ENCODE assay signal across 20 cellular contexts in genomic region chr1:61491497-61491896, GRCh38.
A peak's percentile ranks its signal among the peaks of the same experiment; 100 is the strongest.
DNase-seq lines count a peak whose midpoint lies in the region; ATAC-seq and TF ChIP-seq lines count a peak whose summit lies in the region.
"Had no signal": no experiment of that assay in that cellular context is flagged by ENCODE, and none has a peak within 500 bp of the region (broad histone marks: within the 10 kb centered on the region; RNA-seq: fewer than 3 reads in every experiment).

No MANE protein-coding gene starts in this region.

- H3K4me1 ChIP-seq in left lung (no peaks in the 10 kb centered on the region), stomach smooth muscle (ENCODE audit: control insufficient read depth, insufficient read depth, low read length) (no peaks in the 10 kb centered on the region)
- H3K4me1 ChIP-seq: adrenal gland had no signal

- no peaks in the 10 kb centered on the region for H3K27me3 ChIP-seq in left lung
- no peaks in the 10 kb centered on the region for H3K27me3 ChIP-seq in stomach smooth muscle (ENCODE audit: control insufficient read depth in 1 of 2, insufficient read depth in 2 of 2, low read length in 2 of 2)
- H3K27me3 ChIP-seq: adrenal gland had no signal

- H3K4me1 Mint-ChIP-seq in T-cell: no peaks in the 10 kb centered on the region

- H3K36me3 ChIP-seq in left lung (no peaks in the 10 kb centered on the region), stomach smooth muscle (ENCODE audit: control insufficient read depth in 2 of 2, insufficient read depth in 2 of 2, low read length in 2 of 2) (no peaks in the 10 kb centered on the region)
- H3K36me3 ChIP-seq: adrenal gland had no signal

- H3K27me3 Mint-ChIP-seq in T-cell: no peaks in the 10 kb centered on the region
- H3K27me3 Mint-ChIP-seq: activated CD8-positive, alpha-beta T cell treated with anti-CD3 and anti-CD28 coated beads for 36 hours; effector memory CD8-positive, alpha-beta T cell had no signal

- ATAC-seq in left lung (peak; percentile 29), HG03565 (IDR thresholded peaks at IDR 0.05; ENCODE audit: unreplicated experiment) (no peak), T-cell (replicated peaks in 1 of 4) (no peak)
- ATAC-seq: activated CD8-positive, alpha-beta T cell treated with anti-CD3 and anti-CD28 coated beads for 36 hours; effector memory CD8-positive, alpha-beta T cell had no signal

- peak; percentile 10 for DNase-seq in LHCN-M2 (ENCODE audit: low read depth)
- peak; percentile 11 for DNase-seq in fibroblast of mammary gland (ENCODE audit: low read depth)
- DNase-seq in left lung: no peak
- DNase-seq in activated naive CD4-positive, alpha-beta T cell (lab: John Stamatoyannopoulos, UW): no peak
- DNase-seq in T-cell: no peak
- DNase-seq in NCI-H2029 (lab: John Stamatoyannopoulos, UW): no peak
- DNase-seq: activated CD8-positive, alpha-beta T cell treated with anti-CD3 and anti-CD28 coated beads for 36 hours; adrenal gland; effector memory CD8-positive, alpha-beta T cell; foreskin melanocyte; NCI-H1694; NCI-H510A; SHP77; stimulated activated CD4-positive, alpha-beta T cell treated with anti-CD3 and anti-CD28 coated beads, Interleukin-1b, Interleukin-23, amount 100 ng/mL, for 48 hours had no signal

- H3K36me3 Mint-ChIP-seq in T-cell: no peaks in the 10 kb centered on the region

- H3K4me3 ChIP-seq in fibroblast of mammary gland (ENCODE audit: control insufficient read depth, low read depth, low read length) (no peak overlapping the region), left lung (no peak overlapping the region), stomach smooth muscle (ENCODE audit: low read length in 2 of 2) (no peak overlapping the region)
- H3K4me3 ChIP-seq: adrenal gland had no signal

- H3K9me3 ChIP-seq in left lung: no peaks in the 10 kb centered on the region
- no peaks in the 10 kb centered on the region for H3K9me3 ChIP-seq in stomach smooth muscle (ENCODE audit: control insufficient read depth in 2 of 2, low read length in 2 of 2)
- H3K9me3 ChIP-seq: adrenal gland, Caco-2 had no signal

- intact Hi-C loops in left lung (cut with DNase I): no loop called here

- no peaks in the 10 kb centered on the region for H3K9me3 Mint-ChIP-seq in T-cell
- H3K9me3 Mint-ChIP-seq: activated CD8-positive, alpha-beta T cell treated with anti-CD3 and anti-CD28 coated beads for 36 hours; activated T-helper 1 cell treated with anti-CD3 and anti-CD28 coated beads, Interleukin-12 subunit alpha, Interleukin-12 subunit beta, Interleukin-2, Interleukin-4 antibody, amounts not matched to agents 30 ng/mL and 10 ng/mL and 1 ng/mL, durations not matched to agents 14 hours and 24 hours and 36 hours; effector memory CD8-positive, alpha-beta T cell; neural crest cell; T-helper 1 cell treated with Interleukin-12 subunit alpha and Interleukin-12 subunit beta and Interleukin-4 antibody, amounts not matched to agents 30 μg/mL and 1 μg/mL, for 36 hours had no signal

- POLR2A ChIA-PET in T-cell (lab: Charles Lee): no interaction called here

- TF ChIP-seq CTCF in fibroblast of mammary gland (conservative IDR thresholded peaks at IDR 0.05; ENCODE audit: control insufficient read depth, insufficient read depth, low read depth, low read length): no peak
- no peak for TF ChIP-seq CTCF in left lung (IDR thresholded peaks at IDR 0.05)

- no peak overlapping the region for H3K27ac Mint-ChIP-seq in T-cell
- H3K27ac Mint-ChIP-seq: activated CD8-positive, alpha-beta T cell treated with anti-CD3 and anti-CD28 coated beads for 36 hours; activated T-helper 1 cell treated with anti-CD3 and anti-CD28 coated beads, Interleukin-12 subunit alpha, Interleukin-12 subunit beta, Interleukin-2, Interleukin-4 antibody, amounts not matched to agents 30 ng/mL and 10 ng/mL and 1 ng/mL, durations not matched to agents 14 hours and 24 hours and 36 hours; effector memory CD8-positive, alpha-beta T cell; T-helper 1 cell treated with Interleukin-12 subunit alpha and Interleukin-12 subunit beta and Interleukin-4 antibody, amounts not matched to agents 30 μg/mL and 1 μg/mL, for 36 hours had no signal

- H3K9ac ChIP-seq in stomach smooth muscle (ENCODE audit: low read length in 2 of 2): no peak overlapping the region

- CTCF ChIA-PET in T-cell (lab: Charles Lee): no interaction called here

- H3K4me3 Mint-ChIP-seq in T-cell: no peak overlapping the region
- H3K4me3 Mint-ChIP-seq: activated CD8-positive, alpha-beta T cell treated with anti-CD3 and anti-CD28 coated beads for 36 hours; activated T-helper 1 cell treated with anti-CD3 and anti-CD28 coated beads, Interleukin-12 subunit alpha, Interleukin-12 subunit beta, Interleukin-2, Interleukin-4 antibody, amounts not matched to agents 30 ng/mL and 10 ng/mL and 1 ng/mL, durations not matched to agents 14 hours and 24 hours and 36 hours; effector memory CD8-positive, alpha-beta T cell; neural crest cell; T-helper 1 cell treated with Interleukin-12 subunit alpha and Interleukin-12 subunit beta and Interleukin-4 antibody, amounts not matched to agents 30 μg/mL and 1 μg/mL, for 36 hours had no signal

- H3K27ac ChIP-seq in left lung (no peak overlapping the region), stomach smooth muscle (ENCODE audit: low read length) (peak overlapping the region; percentile 31)

Comparison
In these comparisons a context has a peak if more than half of its experiments do, and no peak if none do; other contexts are left out.
1. DNase-seq: peak in LHCN-M2 (single experiment) and fibroblast of mammary gland (single experiment); none in left lung (0 of 2), activated naive CD4-positive, alpha-beta T cell (0 of 4), T-cell (0 of 34) and NCI-H2029 (single experiment).